2 cellular contexts compared by ENCODE assay signal in the genomic region with DNA sequence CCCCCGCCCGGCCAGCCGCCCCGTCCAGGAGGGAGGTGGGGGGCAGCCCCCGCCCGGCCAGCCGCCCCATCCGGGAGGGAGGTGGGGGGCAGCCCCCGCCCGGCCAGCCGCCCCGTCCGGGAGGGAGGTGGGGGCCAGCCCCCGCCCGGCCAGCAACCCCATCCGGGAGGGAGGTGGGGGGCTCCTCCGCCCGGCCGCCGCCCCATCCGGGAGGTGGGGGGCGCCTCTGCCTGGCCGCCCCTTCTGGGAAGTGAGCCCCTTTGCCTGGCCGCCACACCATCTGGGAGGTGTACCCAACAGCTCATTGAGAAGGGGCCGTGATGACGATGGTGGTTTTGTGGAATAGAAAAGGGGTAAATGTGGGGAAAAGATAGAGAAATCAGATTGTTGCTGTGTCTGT. TPM values are rescaled to one million over a fixed set of nuclear protein-coding genes. Genes with fewer than 3 reads are reported as not detected.
"Had no signal": no experiment of that assay in that cellular context is flagged by ENCODE, and none has a peak within 500 bp of the region (broad histone marks: within the 10 kb centered on the region; RNA-seq: fewer than 3 reads in every experiment).

No MANE protein-coding gene starts in this region.

RNA-seq across cellular contexts. Expression of a gene that starts 49.6 kb away (rescaled TPM):
- total RNA-seq: HepG2, HT-29 had no signal
